Comparison of ENCODE assay signal across 15 cellular contexts in genomic region chr18:12774982-12775381, GRCh38.
A peak's percentile ranks its signal among the peaks of the same experiment; 100 is the strongest.
DNase-seq lines count a peak whose midpoint lies in the region; ATAC-seq and TF ChIP-seq lines count a peak whose summit lies in the region.
"Had no signal": no experiment of that assay in that cellular context is flagged by ENCODE, and none has a peak within 500 bp of the region (broad histone marks: within the 10 kb centered on the region; RNA-seq: fewer than 3 reads in every experiment).

No MANE protein-coding gene starts in this region.

- no peaks in the 10 kb centered on the region for H3K36me3 ChIP-seq in right atrium auricular region
- H3K36me3 ChIP-seq in vagina: no peaks in the 10 kb centered on the region
- H3K36me3 ChIP-seq in Peyer's patch: no peaks in the 10 kb centered on the region
- H3K36me3 ChIP-seq in SJCRH30: no peaks in the 10 kb centered on the region
- H3K36me3 ChIP-seq: pancreas had no signal

- CTCF ChIA-PET in activated CD8-positive, alpha-beta T cell treated with anti-CD3 and anti-CD28 coated beads for 36 hours (lab: Charles Lee): interaction anchor here (0.7 to 2.5 kb wide), 4 partner anchors 30 to 119 kb away, joined by 3 to 9 read pairs (median 3); no protein-coding TSS in a partner anchor

- DNase-seq in right atrium auricular region (ENCODE audit: low spot score): peak; percentile 21
- DNase-seq in left ventricle myocardium superior: no peak
- DNase-seq in activated CD8-positive, alpha-beta T cell treated with anti-CD3 and anti-CD28 coated beads for 36 hours: peak; percentile 40
- peak; percentile 45 for DNase-seq in mesenteric fat pad (ENCODE audit: low spot score)
- peak; percentile 18 to 55 for DNase-seq in vagina (ENCODE audit: extremely low spot score in 2 of 2)
- DNase-seq in Peyer's patch: no peak
- DNase-seq in SJCRH30: no peak
- DNase-seq: effector CD8-positive, alpha-beta T cell; hippocampal formation; NCI-H1092 treated with DMSO at 0.1 percent for 48 hours; NCI-H69; pancreas; RPMI8226 had no signal

- POLR2A ChIA-PET in activated CD8-positive, alpha-beta T cell treated with anti-CD3 and anti-CD28 coated beads for 36 hours (lab: Charles Lee): interaction anchor here (0.9 to 3.5 kb wide), 5 partner anchors 24 to 231 kb away, joined by 3 to 16 read pairs (median 6); partner anchors contain the start of gene PTPN2

- peak overlapping the region; percentile 85 for H3K4me3 Mint-ChIP-seq in activated CD8-positive, alpha-beta T cell treated with anti-CD3 and anti-CD28 coated beads for 36 hours

- TF ChIP-seq CTCF in right atrium auricular region (IDR thresholded peaks at IDR 0.05) (no peak), vagina (IDR thresholded peaks at IDR 0.05) (no peak), Peyer's patch (IDR thresholded peaks at IDR 0.05) (no peak)
- no peak for TF ChIP-seq CTCF in activated CD8-positive, alpha-beta T cell treated with anti-CD3 and anti-CD28 coated beads for 36 hours (IDR thresholded peaks at IDR 0.05)

- peak overlapping the region; percentile 87 for H3K27ac Mint-ChIP-seq in activated CD8-positive, alpha-beta T cell treated with anti-CD3 and anti-CD28 coated beads for 36 hours
- H3K27ac Mint-ChIP-seq: IgD-negative memory B cell had no signal

- H3K36me3 Mint-ChIP-seq in activated CD8-positive, alpha-beta T cell treated with anti-CD3 and anti-CD28 coated beads for 36 hours (ENCODE audit: low read depth): peaks cover 3% of the 10 kb centered on the region
- H3K36me3 Mint-ChIP-seq: IgD-negative memory B cell had no signal

- H3K27ac ChIP-seq in right atrium auricular region: no peak overlapping the region
- H3K27ac ChIP-seq in vagina: no peak overlapping the region
- H3K27ac ChIP-seq in Peyer's patch: no peak overlapping the region
- no peak overlapping the region for H3K27ac ChIP-seq in SJCRH30
- H3K27ac ChIP-seq: pancreas had no signal

- no peaks in the 10 kb centered on the region for H3K27me3 Mint-ChIP-seq in activated CD8-positive, alpha-beta T cell treated with anti-CD3 and anti-CD28 coated beads for 36 hours

- intact Hi-C loops in left ventricle myocardium superior (cut with micrococcal nuclease): no loop called here
- intact Hi-C loops in activated CD8-positive, alpha-beta T cell treated with anti-CD3 and anti-CD28 coated beads for 36 hours (cut with micrococcal nuclease): no loop called here
- intact Hi-C loops in vagina (cut with DNase I): no loop called here

- ATAC-seq in left ventricle myocardium superior (no peak), HG03571 (IDR thresholded peaks at IDR 0.05; ENCODE audit: unreplicated experiment) (no peak)
- peak; percentile 46 for ATAC-seq in activated CD8-positive, alpha-beta T cell treated with anti-CD3 and anti-CD28 coated beads for 36 hours
- ATAC-seq: pancreas had no signal

- no peaks in the 10 kb centered on the region for H3K27me3 ChIP-seq in right atrium auricular region
- H3K27me3 ChIP-seq in vagina: no peaks in the 10 kb centered on the region
- no peaks in the 10 kb centered on the region for H3K27me3 ChIP-seq in Peyer's patch
- no peaks in the 10 kb centered on the region for H3K27me3 ChIP-seq in SJCRH30
- H3K27me3 ChIP-seq: pancreas had no signal

- H3K4me1 Mint-ChIP-seq in activated CD8-positive, alpha-beta T cell treated with anti-CD3 and anti-CD28 coated beads for 36 hours (ENCODE audit: low read depth): peaks cover 18% of the 10 kb centered on the region
- H3K4me1 Mint-ChIP-seq: IgD-negative memory B cell had no signal

- peaks cover 4% of the 10 kb centered on the region for H3K9me3 Mint-ChIP-seq in activated CD8-positive, alpha-beta T cell treated with anti-CD3 and anti-CD28 coated beads for 36 hours

- H3K4me3 ChIP-seq in right atrium auricular region (no peak overlapping the region), vagina (no peak overlapping the region), Peyer's patch (no peak overlapping the region), SJCRH30 (no peak overlapping the region)
- H3K4me3 ChIP-seq: pancreas had no signal

- TF ChIP-seq POLR2A in vagina (IDR thresholded peaks at IDR 0.05) (no peak), Peyer's patch (IDR thresholded peaks at IDR 0.05) (no peak)

- no peaks in the 10 kb centered on the region for H3K4me1 ChIP-seq in right atrium auricular region
- H3K4me1 ChIP-seq in vagina: no peaks in the 10 kb centered on the region
- no peaks in the 10 kb centered on the region for H3K4me1 ChIP-seq in Peyer's patch
- H3K4me1 ChIP-seq in SJCRH30: no peaks in the 10 kb centered on the region
- H3K4me1 ChIP-seq: pancreas had no signal

- no peaks in the 10 kb centered on the region for H3K9me3 ChIP-seq in right atrium auricular region
- H3K9me3 ChIP-seq in vagina: no peaks in the 10 kb centered on the region
- no peaks in the 10 kb centered on the region for H3K9me3 ChIP-seq in Peyer's patch
- H3K9me3 ChIP-seq in SJCRH30 (replicated peaks): no peaks in the 10 kb centered on the region
- H3K9me3 ChIP-seq: pancreas had no signal

Comparison
In these comparisons a context has a peak if more than half of its experiments do, and no peak if none do; other contexts are left out.
1. DNase-seq: peak in right atrium auricular region (single experiment), activated CD8-positive, alpha-beta T cell treated with anti-CD3 and anti-CD28 coated beads for 36 hours (single experiment), mesenteric fat pad (single experiment) and vagina (2 of 2); none in left ventricle myocardium superior (single experiment), Peyer's patch (0 of 3) and SJCRH30 (0 of 2).